Comparison of ENCODE assay signal across 8 cellular contexts in the genomic region with DNA sequence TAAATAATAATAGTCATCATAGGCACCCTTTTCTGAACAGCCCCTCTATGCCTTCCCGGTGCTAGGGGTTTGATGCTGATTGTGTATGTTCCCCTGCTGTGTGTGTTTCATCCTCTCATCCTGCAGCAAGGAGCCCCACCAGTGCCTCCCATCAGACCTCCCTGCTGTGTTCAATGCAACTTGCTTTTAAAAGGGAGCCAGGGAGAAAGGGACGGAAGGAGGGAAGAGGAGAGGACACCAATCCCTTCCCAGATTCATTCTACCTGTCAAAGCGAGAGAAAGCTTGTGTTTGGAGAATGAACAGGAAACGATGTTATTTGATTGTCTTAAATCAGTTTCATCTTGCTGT.
A peak's percentile ranks its signal among the peaks of the same experiment; 100 is the strongest.
DNase-seq lines count a peak whose midpoint lies in the region; ATAC-seq, FAIRE-seq and TF ChIP-seq lines count a peak whose summit lies in the region.

No MANE protein-coding gene starts in this region.

- H3K9me3 ChIP-seq in CD8-positive, alpha-beta T cell (ENCODE audit: low read length), result no peaks in the 10 kb centered on the region

- no peak for ATAC-seq in CD8-positive, alpha-beta T cell
- peak; percentile 27 for ATAC-seq in GM21526 (IDR thresholded peaks at IDR 0.05; ENCODE audit: low FRiP score, unreplicated experiment)
- no peak for ATAC-seq in GM18873 (IDR thresholded peaks at IDR 0.05; ENCODE audit: low FRiP score, unreplicated experiment)

- no peak for TF ChIP-seq CTCF in CD8-positive, alpha-beta T cell (IDR thresholded peaks at IDR 0.05)

- no peak for FAIRE-seq in RCC 7860 (lab: Jason Lieb, UNC)

- peaks cover 2% of the 10 kb centered on the region for H3K27me3 Mint-ChIP-seq in CD8-positive, alpha-beta T cell (ENCODE audit: low read depth)

- H3K4me1 Mint-ChIP-seq in CD8-positive, alpha-beta T cell (ENCODE audit: low read depth), result peaks cover 2% of the 10 kb centered on the region

- POLR2A ChIA-PET in CD8-positive, alpha-beta T cell (lab: Charles Lee), result no interaction called here

- H3K4me3 Mint-ChIP-seq in CD8-positive, alpha-beta T cell, result peak overlapping the region; percentile 24

- DNase-seq in CD8-positive, alpha-beta T cell, result no peak
- DNase-seq in NCI-H146 (lab: John Stamatoyannopoulos, UW) (peak; percentile 90), cerebellar cortex (ENCODE audit: low spot score) (peak; percentile 68), midbrain (lab: John Stamatoyannopoulos, UW) (peak; percentile 50), RCC 7860 (ENCODE audit: low spot score) (no peak)
- no peak for DNase-seq in stimulated activated CD4-positive, alpha-beta T cell treated with anti-CD3 and anti-CD28 coated beads, Interleukin-2, amount 100 ng/mL, for 24 hours

- no peaks in the 10 kb centered on the region for H3K36me3 ChIP-seq in CD8-positive, alpha-beta T cell (ENCODE audit: insufficient read depth, low read length)

- CTCF ChIA-PET in CD8-positive, alpha-beta T cell (lab: Charles Lee), result interaction anchor here (0.7 to 2.6 kb wide), 6 partner anchors 11 to 1297 kb away, joined by 3 to 14 read pairs (median 3); no protein-coding TSS in a partner anchor

- no peaks in the 10 kb centered on the region for H3K4me1 ChIP-seq in CD8-positive, alpha-beta T cell (ENCODE audit: insufficient read depth, low read length)

- H3K27ac ChIP-seq in CD8-positive, alpha-beta T cell (ENCODE audit: low read depth, low read length), result no peak overlapping the region

- no peaks in the 10 kb centered on the region for H3K27me3 ChIP-seq in CD8-positive, alpha-beta T cell (ENCODE audit: insufficient read depth, low read length)

- H3K36me3 Mint-ChIP-seq in CD8-positive, alpha-beta T cell, result no peaks in the 10 kb centered on the region

- H3K4me3 ChIP-seq in CD8-positive, alpha-beta T cell (ENCODE audit: low read depth, low read length), result peak overlapping the region; percentile 10

- peaks cover 3% of the 10 kb centered on the region for H3K9me3 Mint-ChIP-seq in CD8-positive, alpha-beta T cell

- intact Hi-C loops in CD8-positive, alpha-beta T cell (cut with DNase I, micrococcal nuclease), result loop anchor here (1.0 to 2.0 kb wide), 5 partner anchors 363 to 1606 kb away; no protein-coding TSS in a partner anchor

- no peak overlapping the region for H3K27ac Mint-ChIP-seq in CD8-positive, alpha-beta T cell

Comparison
In these comparisons a context has a peak if more than half of its experiments do, and no peak if none do; other contexts are left out.
1. DNase-seq: peak in NCI-H146 (single experiment), cerebellar cortex (single experiment) and midbrain (single experiment); none in CD8-positive, alpha-beta T cell (0 of 7), RCC 7860 (single experiment) and stimulated activated CD4-positive, alpha-beta T cell treated with anti-CD3 and anti-CD28 coated beads, Interleukin-2, amount 100 ng/mL, for 24 hours (0 of 2).